Comparison of ENCODE assay signal across 8 cellular contexts in genomic region chrX:10636337-10636736, GRCh38. TPM values are rescaled to one million over a fixed set of nuclear protein-coding genes. Genes with fewer than 3 reads are reported as not detected.
DNase-seq lines count a peak whose midpoint lies in the region; ATAC-seq and TF ChIP-seq lines count a peak whose summit lies in the region.

No MANE protein-coding gene starts in this region.

- DNase-seq in AG04450 (ENCODE audit: low read depth, low spot score) (no peak), HT1080 (ENCODE audit: low read depth) (peak; percentile 59), amniotic epithelial cell (ENCODE audit: low read depth) (peak; percentile 63), islet precursor cell (peak; percentile 64), uterus (peak; percentile 28 to 49), NCI-H2029 (lab: John Stamatoyannopoulos, UW) (no peak)
- DNase-seq in activated CD4-positive, alpha-beta T cell treated with anti-CD3 and anti-CD28 coated beads, Interleukin-2, amount 50 U/mL, for 4 hours: no peak

- no peaks in the 10 kb centered on the region for H3K27me3 ChIP-seq in AG04450 (ENCODE audit: control insufficient read depth, insufficient read depth, low read length)
- H3K27me3 ChIP-seq in uterus: no peaks in the 10 kb centered on the region

- no peak for ATAC-seq in HG02678 (IDR thresholded peaks at IDR 0.05; ENCODE audit: unreplicated experiment)

- intact Hi-C loops in uterus (cut with DNase I; ENCODE audit: low total_unique reads): no loop called here

- H3K4me3 ChIP-seq in AG04450 (ENCODE audit: low read depth, low read length) (no peak overlapping the region), uterus (no peak overlapping the region)

- no peaks in the 10 kb centered on the region for H3K9me3 ChIP-seq in AG04450 (ENCODE audit: control insufficient read depth, insufficient read depth, low read length)
- no peaks in the 10 kb centered on the region for H3K9me3 ChIP-seq in uterus

- no peaks in the 10 kb centered on the region for H3K4me1 ChIP-seq in uterus

- no peak for TF ChIP-seq POLR2A in uterus (IDR thresholded peaks at IDR 0.05)

- POLR2A ChIA-PET in AG04450 (lab: Yijun Ruan, JAX): no interaction called here

- TF ChIP-seq CTCF in AG04450 (IDR thresholded peaks at IDR 0.05; ENCODE audit: low read depth, low read length): peak; percentile 72
- peak; percentile 35 to 66 (median 56) for TF ChIP-seq CTCF in uterus (IDR thresholded peaks at IDR 0.05)

- CTCF ChIA-PET in AG04450 (lab: Charles Lee): interaction anchor here (0.7 to 2.4 kb wide), 5 partner anchors 9 to 729 kb away, joined by 3 to 64 read pairs (median 3); no protein-coding TSS in a partner anchor

- H3K36me3 ChIP-seq in uterus: no peaks in the 10 kb centered on the region

- H3K27ac ChIP-seq in AG04450 (ENCODE audit: low read depth, low read length) (no peak overlapping the region), uterus (peak overlapping the region; percentile 54 to 79)

RNA-seq across cellular contexts. Expression of gene MID1, which starts 16.0 kb away (rescaled TPM):
- 37.5 and 42.0 TPM in 2 replicates for polyA plus RNA-seq in AG04450 (2011; rRNA removed)
- polyA minus RNA-seq in AG04450 (2011; rRNA and poly(A)+ RNA removed): 65.2 and 80.6 TPM in 2 replicates
- 17.2 and 23.8 TPM in 2 replicates for total RNA-seq in HT1080 (2014; rRNA removed; shearing (Covaris generic))
- 6.5 and 9.6 TPM in 2 replicates for polyA plus RNA-seq in HT1080 (2015; cell fraction: cytosol; rRNA removed)
- 20.0 and 22.8 TPM in 2 replicates for polyA plus RNA-seq in HT1080 (2015; cell fraction: nucleus; rRNA removed)
- 10 to 100 TPM in 3 of 4 donors, 1 to 10 TPM in 1; 9.1 to 29.2 (median 18.8) TPM for total RNA-seq in uterus

Comparison
In these comparisons a context has a peak if more than half of its experiments do, and no peak if none do; other contexts are left out.
1. DNase-seq: peak in HT1080 (single experiment), amniotic epithelial cell (single experiment), islet precursor cell (single experiment) and uterus (2 of 2); none in AG04450 (single experiment), NCI-H2029 (single experiment) and activated CD4-positive, alpha-beta T cell treated with anti-CD3 and anti-CD28 coated beads, Interleukin-2, amount 50 U/mL, for 4 hours (0 of 2).